In genomic region chr16:70600730-70601129, GRCh38 we compare ENCODE assay signal across 1 cellular context.
TF ChIP-seq lines count a peak whose summit lies in the region.

No MANE protein-coding gene starts in this region.

TF ChIP-seq in HepG2, 621 proteins besides CTCF, POLR2A, EP300 and RAD21 (continued from another document):
- TF ChIP-seq PCBP2 (optimal IDR thresholded peaks at IDR 0.05; ENCODE audit: low read depth, low read length, poor library complexity, severe bottlenecking) = peak; percentile 24
- TF ChIP-seq SP4 (CRISPR knock-in tag; IDR thresholded peaks at IDR 0.05) = no peak
